25 cellular contexts compared by ENCODE assay signal in genomic region chr5:137890850-137891249, GRCh38. TPM values are rescaled to one million over a fixed set of nuclear protein-coding genes. Genes with fewer than 3 reads are reported as not detected.
"Had no signal": no experiment of that assay in that cellular context is flagged by ENCODE, and none has a peak within 500 bp of the region (broad histone marks: within the 10 kb centered on the region; RNA-seq: fewer than 3 reads in every experiment).

No MANE protein-coding gene starts in this region.

- H3K9me3 ChIP-seq: ascending aorta, mucosa of descending colon, stomach, testis had no signal

- H3K27ac Mint-ChIP-seq: activated naive CD4-positive, alpha-beta T cell treated with anti-CD3 and anti-CD28 coated beads, Interleukin-2, amount 50 U/mL, for 24 hours; activated T-cell treated with anti-CD3 and anti-CD28 coated beads, Interleukin-2, amount 50 U/mL, for 72 hours; memory B cell; T-helper 17 cell; type B pancreatic cell had no signal

- H3K9me3 Mint-ChIP-seq: activated naive CD4-positive, alpha-beta T cell treated with anti-CD3 and anti-CD28 coated beads, Interleukin-2, amount 50 U/mL, for 24 hours; activated T-cell treated with anti-CD3 and anti-CD28 coated beads, Interleukin-2, amount 50 U/mL, for 72 hours; central memory CD8-positive, alpha-beta T cell; memory B cell; naive thymus-derived CD8-positive, alpha-beta T cell had no signal

- H3K27ac ChIP-seq: ascending aorta, coronary artery, foreskin keratinocyte, stomach, testis, WERI-Rb-1 had no signal

- H3K36me3 ChIP-seq: ascending aorta, stomach, WERI-Rb-1 had no signal

- DNase-seq: activated CD4-positive, alpha-beta T cell treated with anti-CD3 and anti-CD28 coated beads for 1 hour; activated effector memory CD4-positive, alpha-beta T cell treated with anti-CD3 and anti-CD28 coated beads, Interleukin-2, amount 50 U/mL, for 16 hours; activated T-cell treated with anti-CD3 and anti-CD28 coated beads, Interleukin-2, amount 50 U/mL, for 72 hours; foreskin keratinocyte; glutamatergic neuron; hypothalamus; left ventricle myocardium superior; mucosa of descending colon; naive thymus-derived CD8-positive, alpha-beta T cell; stimulated activated CD4-positive, alpha-beta T cell treated with anti-CD3 and anti-CD28 coated beads, Interleukin-2, amount 100 ng/mL, for 48 hours; stomach; T-helper 17 cell; testis; WERI-Rb-1 had no signal

- H3K36me3 Mint-ChIP-seq: activated naive CD4-positive, alpha-beta T cell treated with anti-CD3 and anti-CD28 coated beads, Interleukin-2, amount 50 U/mL, for 24 hours; memory B cell; naive thymus-derived CD8-positive, alpha-beta T cell; type B pancreatic cell had no signal

- H3K4me3 Mint-ChIP-seq: activated naive CD4-positive, alpha-beta T cell treated with anti-CD3 and anti-CD28 coated beads, Interleukin-2, amount 50 U/mL, for 24 hours; central memory CD8-positive, alpha-beta T cell; memory B cell; T-helper 17 cell; type B pancreatic cell had no signal

- H3K4me3 ChIP-seq: ascending aorta, coronary artery, mucosa of descending colon, stomach, testis had no signal

- H3K27me3 ChIP-seq: ascending aorta, foreskin keratinocyte, testis had no signal

- ATAC-seq: activated T-cell treated with anti-CD3 and anti-CD28 coated beads, Interleukin-2, amount 50 U/mL, for 72 hours; foreskin keratinocyte; left ventricle myocardium superior; mucosa of descending colon; naive thymus-derived CD8-positive, alpha-beta T cell; T-helper 17 cell had no signal

- H3K27me3 Mint-ChIP-seq: activated naive CD4-positive, alpha-beta T cell treated with anti-CD3 and anti-CD28 coated beads, Interleukin-2, amount 50 U/mL, for 24 hours; central memory CD8-positive, alpha-beta T cell; memory B cell; type B pancreatic cell had no signal

RNA-seq across cellular contexts. Expression of gene PKD2L2, which starts 1.6 kb away (rescaled TPM):
- total RNA-seq: activated CD8-positive, alpha-beta memory T cell treated with anti-CD3 and anti-CD28 coated beads for 36 hours; ascending aorta; epithelial cell of proximal tubule; fibroblast of lung; foreskin keratinocyte; mucosa of descending colon; naive thymus-derived CD8-positive, alpha-beta T cell; osteocyte; stomach; T-helper 17 cell had no signal
- polyA plus RNA-seq: fibroblast of lung, keratinocyte, stomach had no signal

RNA-seq across cellular contexts. Expression of gene MYOT, which starts 23.2 kb away (rescaled TPM):
- total RNA-seq: activated CD8-positive, alpha-beta memory T cell treated with anti-CD3 and anti-CD28 coated beads for 36 hours; activated T-cell treated with anti-CD3 and anti-CD28 coated beads, Interleukin-2, amount 50 U/mL, for 72 hours; epithelial cell of proximal tubule; fibroblast of lung; naive thymus-derived CD8-positive, alpha-beta T cell; osteocyte; T-helper 17 cell had no signal
- polyA plus RNA-seq: fibroblast of lung had no signal
